28 cellular contexts compared by ENCODE assay signal in genomic region chr20:17500271-17500670, GRCh38. TPM values are rescaled to one million over a fixed set of nuclear protein-coding genes. Genes with fewer than 3 reads are reported as not detected.
"Had no signal": no experiment of that assay in that cellular context is flagged by ENCODE, and none has a peak within 500 bp of the region (broad histone marks: within the 10 kb centered on the region; RNA-seq: fewer than 3 reads in every experiment).

No MANE protein-coding gene starts in this region.

- H3K4me3 ChIP-seq: adrenal gland, body of pancreas had no signal

- H3K27me3 ChIP-seq: adrenal gland, body of pancreas had no signal

- H3K27me3 Mint-ChIP-seq: activated CD8-positive, alpha-beta T cell treated with anti-CD3 and anti-CD28 coated beads for 36 hours; activated naive CD4-positive, alpha-beta T cell treated with anti-CD3 and anti-CD28 coated beads, Interleukin-2, amount 50 U/mL, for 24 hours; activated naive CD8-positive, alpha-beta T cell treated with anti-CD3 and anti-CD28 coated beads for 36 hours; T-cell; T-helper 17 cell had no signal

- H3K36me3 ChIP-seq: adrenal gland, WERI-Rb-1 had no signal

- H3K27ac ChIP-seq: adrenal gland, body of pancreas, WERI-Rb-1 had no signal

- H3K27ac Mint-ChIP-seq: activated B cell treated with CpG ODN at 0.5 μM for 24 hours; activated CD8-positive, alpha-beta T cell treated with anti-CD3 and anti-CD28 coated beads for 36 hours; activated naive CD4-positive, alpha-beta T cell treated with anti-CD3 and anti-CD28 coated beads for 36 hours; activated naive CD4-positive, alpha-beta T cell treated with anti-CD3 and anti-CD28 coated beads, Interleukin-2, amount 50 U/mL, for 24 hours; activated naive CD8-positive, alpha-beta T cell treated with anti-CD3 and anti-CD28 coated beads for 36 hours; activated naive CD8-positive, alpha-beta T cell treated with anti-CD3 and anti-CD28 coated beads, Interleukin-2, amount 50 U/mL, for 24 hours; activated T-helper 1 cell treated with anti-CD3 and anti-CD28 coated beads, Interleukin-12 subunit alpha, Interleukin-12 subunit beta, Interleukin-2, Interleukin-4 antibody, amounts not matched to agents 30 ng/mL and 10 ng/mL and 1 ng/mL, durations not matched to agents 14 hours and 24 hours and 36 hours; activated T-helper 2 cell treated with anti-CD3 and anti-CD28 coated beads, Interferon-gamma antibody, Interleukin-2, Interleukin-4, amounts not matched to agents 10 μg/mL and 5 μg/mL and 100 μg/mL, durations not matched to agents 14 hours and 24 hours and 36 hours; T-cell; T-helper 17 cell; T-helper 2 cell treated with Interferon-gamma antibody and Interleukin-4, amounts not matched to agents 5 μg/mL and 100 μg/mL, for 36 hours had no signal

- DNase-seq: activated B cell treated with CpG ODN at 0.5 μM for 24 hours; activated CD4-positive, alpha-beta T cell treated with anti-CD3 and anti-CD28 coated beads for 48 hours; activated CD4-positive, alpha-beta T cell treated with anti-CD3 and anti-CD28 coated beads, Interleukin-2, amount 50 U/mL, for 1 hour; activated CD4-positive, alpha-beta T cell treated with anti-CD3 and anti-CD28 coated beads, Interleukin-2, amount 50 U/mL, for 48 hours; activated CD8-positive, alpha-beta T cell treated with anti-CD3 and anti-CD28 coated beads for 36 hours; activated naive CD4-positive, alpha-beta T cell treated with anti-CD3 and anti-CD28 coated beads for 36 hours; activated naive CD8-positive, alpha-beta T cell treated with anti-CD3 and anti-CD28 coated beads for 36 hours; activated naive CD8-positive, alpha-beta T cell treated with anti-CD3 and anti-CD28 coated beads, Interleukin-2, amount 50 U/mL, for 24 hours; activated T-cell treated with anti-CD3 and anti-CD28 coated beads, Interleukin-2, amount 50 U/mL, for 1 hour; activated T-cell treated with anti-CD3 and anti-CD28 coated beads, Interleukin-2, amount 50 U/mL, for 48 hours; adrenal gland; amygdala; aorta; body of pancreas; caudate nucleus; effector CD8-positive, alpha-beta T cell; foreskin fibroblast; SW 1271; T-cell; T-helper 17 cell; T1000; WERI-Rb-1 had no signal

- H3K36me3 Mint-ChIP-seq: activated naive CD4-positive, alpha-beta T cell treated with anti-CD3 and anti-CD28 coated beads, Interleukin-2, amount 50 U/mL, for 24 hours; activated naive CD8-positive, alpha-beta T cell treated with anti-CD3 and anti-CD28 coated beads for 36 hours; T-cell had no signal

- H3K9me3 ChIP-seq: adrenal gland, body of pancreas had no signal

- H3K9me3 Mint-ChIP-seq: activated B cell treated with CpG ODN at 0.5 μM for 24 hours; activated CD8-positive, alpha-beta T cell treated with anti-CD3 and anti-CD28 coated beads for 36 hours; activated naive CD4-positive, alpha-beta T cell treated with anti-CD3 and anti-CD28 coated beads for 36 hours; activated naive CD4-positive, alpha-beta T cell treated with anti-CD3 and anti-CD28 coated beads, Interleukin-2, amount 50 U/mL, for 24 hours; activated naive CD8-positive, alpha-beta T cell treated with anti-CD3 and anti-CD28 coated beads for 36 hours; activated naive CD8-positive, alpha-beta T cell treated with anti-CD3 and anti-CD28 coated beads, Interleukin-2, amount 50 U/mL, for 24 hours; activated T-helper 1 cell treated with anti-CD3 and anti-CD28 coated beads, Interleukin-12 subunit alpha, Interleukin-12 subunit beta, Interleukin-2, Interleukin-4 antibody, amounts not matched to agents 30 ng/mL and 10 ng/mL and 1 ng/mL, durations not matched to agents 14 hours and 24 hours and 36 hours; activated T-helper 2 cell treated with anti-CD3 and anti-CD28 coated beads, Interferon-gamma antibody, Interleukin-2, Interleukin-4, amounts not matched to agents 10 μg/mL and 5 μg/mL and 100 μg/mL, durations not matched to agents 14 hours and 24 hours and 36 hours; T-cell; T-helper 2 cell treated with Interferon-gamma antibody and Interleukin-4, amounts not matched to agents 5 μg/mL and 100 μg/mL, for 36 hours had no signal

- H3K4me3 Mint-ChIP-seq: activated B cell treated with CpG ODN at 0.5 μM for 24 hours; activated CD8-positive, alpha-beta T cell treated with anti-CD3 and anti-CD28 coated beads for 36 hours; activated naive CD4-positive, alpha-beta T cell treated with anti-CD3 and anti-CD28 coated beads for 36 hours; activated naive CD4-positive, alpha-beta T cell treated with anti-CD3 and anti-CD28 coated beads, Interleukin-2, amount 50 U/mL, for 24 hours; activated naive CD8-positive, alpha-beta T cell treated with anti-CD3 and anti-CD28 coated beads for 36 hours; activated naive CD8-positive, alpha-beta T cell treated with anti-CD3 and anti-CD28 coated beads, Interleukin-2, amount 50 U/mL, for 24 hours; activated T-helper 1 cell treated with anti-CD3 and anti-CD28 coated beads, Interleukin-12 subunit alpha, Interleukin-12 subunit beta, Interleukin-2, Interleukin-4 antibody, amounts not matched to agents 30 ng/mL and 10 ng/mL and 1 ng/mL, durations not matched to agents 14 hours and 24 hours and 36 hours; T-cell; T-helper 17 cell; T-helper 2 cell treated with Interferon-gamma antibody and Interleukin-4, amounts not matched to agents 5 μg/mL and 100 μg/mL, for 36 hours had no signal

- ATAC-seq: activated CD4-positive, CD25-positive, alpha-beta regulatory T cell treated with anti-CD3 and anti-CD28 coated beads, Interleukin-2, amount 50 U/mL, for 24 hours; activated CD8-positive, alpha-beta T cell treated with anti-CD3 and anti-CD28 coated beads for 36 hours; activated naive CD8-positive, alpha-beta T cell treated with anti-CD3 and anti-CD28 coated beads, Interleukin-2, amount 50 U/mL, for 24 hours; body of pancreas; esophagus mucosa; T-cell; T-helper 17 cell had no signal

RNA-seq across cellular contexts. Expression of gene BFSP1, which starts 30.9 kb away (rescaled TPM):
- total RNA-seq: activated B cell treated with CpG ODN at 0.5 μM for 24 hours had no signal
